24 cellular contexts compared by ENCODE assay signal in genomic region chr18:49730951-49731391, GRCh38.
DNase-seq lines count a peak whose midpoint lies in the region; ATAC-seq, FAIRE-seq and TF ChIP-seq lines count a peak whose summit lies in the region.
"Had no signal": no experiment of that assay in that cellular context is flagged by ENCODE, and none has a peak within 500 bp of the region (broad histone marks: within the 10 kb centered on the region; RNA-seq: fewer than 3 reads in every experiment).

No MANE protein-coding gene starts in this region.

- peaks cover 33% of the 10 kb centered on the region for H3K4me1 Mint-ChIP-seq in WTC11
- H3K4me1 Mint-ChIP-seq: activated CD4-positive, alpha-beta T cell treated with anti-CD3 and anti-CD28 coated beads, Interleukin-2, amount 10 ng/mL, durations not matched to agents 24 days and 14 days had no signal

- no peaks in the 10 kb centered on the region for H3K27me3 ChIP-seq in pancreas
- H3K27me3 ChIP-seq: tibial nerve had no signal

- CTCF ChIA-PET in WTC11 (lab: Charles Lee) = interaction anchor here (0.9 to 1.6 kb wide), 4 partner anchors 33 to 220 kb away, joined by 3 to 8 read pairs (median 5); no protein-coding TSS in a partner anchor

- intact Hi-C loops in pancreas (cut with DNase I) = no loop called here

- ATAC-seq in WTC11 (no peak), left lobe of liver (peak; percentile 82), pancreas (peak in 3 of 4 donors; percentile 3 to 31 (median 19)), HG02678 (IDR thresholded peaks at IDR 0.05; ENCODE audit: unreplicated experiment) (no peak), HG03469 (IDR thresholded peaks at IDR 0.05; ENCODE audit: unreplicated experiment) (no peak)
- ATAC-seq: activated T-cell treated with anti-CD3 and anti-CD28 coated beads, Interleukin-2, amount 50 U/mL, for 4 hours; PC-3 had no signal

- no peak overlapping the region; the same call in none of the 2 replicates for H3K27ac Mint-ChIP-seq in WTC11
- H3K27ac Mint-ChIP-seq: activated CD4-positive, alpha-beta T cell treated with anti-CD3 and anti-CD28 coated beads, Interleukin-2, amount 10 ng/mL, durations not matched to agents 24 days and 14 days; T-helper 2 cell treated with Interferon-gamma antibody and Interleukin-4, amounts not matched to agents 5 μg/mL and 100 μg/mL, for 36 hours had no signal

- TF ChIP-seq CTCF in WTC11 (IDR thresholded peaks at IDR 0.05) = no peak
- no peak for TF ChIP-seq CTCF in pancreas (IDR thresholded peaks at IDR 0.05)

- no peak overlapping the region for H3K4me3 Mint-ChIP-seq in WTC11
- H3K4me3 Mint-ChIP-seq: activated CD4-positive, alpha-beta T cell treated with anti-CD3 and anti-CD28 coated beads, Interleukin-2, amount 10 ng/mL, durations not matched to agents 24 days and 14 days; activated T-cell treated with anti-CD3 and anti-CD28 coated beads, Interleukin-2, amount 50 U/mL, for 4 hours; T-helper 2 cell treated with Interferon-gamma antibody and Interleukin-4, amounts not matched to agents 5 μg/mL and 100 μg/mL, for 36 hours had no signal

- no peaks in the 10 kb centered on the region for H3K9me3 ChIP-seq in pancreas
- H3K9me3 ChIP-seq: tibial nerve had no signal

- WGBS in pancreas, 2 donors = 40 to 41% methylated on average over 4 of the region's 4 CpGs

- no peak overlapping the region for H3K4me3 ChIP-seq in pancreas
- H3K4me3 ChIP-seq: dorsolateral prefrontal cortex, tibial nerve had no signal

- peaks cover 0 to 11% (median 4%) of the 10 kb centered on the region in 3 donors for H3K4me1 ChIP-seq in pancreas

- no peaks in the 10 kb centered on the region for H3K9me3 Mint-ChIP-seq in WTC11
- H3K9me3 Mint-ChIP-seq: activated CD4-positive, alpha-beta T cell treated with anti-CD3 and anti-CD28 coated beads, Interleukin-2, amount 10 ng/mL, durations not matched to agents 24 days and 14 days; activated T-cell treated with anti-CD3 and anti-CD28 coated beads, Interleukin-2, amount 50 U/mL, for 4 hours; T-helper 2 cell treated with Interferon-gamma antibody and Interleukin-4, amounts not matched to agents 5 μg/mL and 100 μg/mL, for 36 hours had no signal

- POLR2A ChIA-PET in WTC11 (lab: Charles Lee) = interaction anchor here (0.5 kb wide), 1 partner anchor 227 kb away, joined by 4 read pairs; no protein-coding TSS in a partner anchor

- no peak for FAIRE-seq in pancreas (lab: Jason Lieb, UNC)

- DNase-seq in HT-29 (ENCODE audit: low spot score) (peak; percentile 73), WTC11 (ENCODE audit: low spot score) (no peak), left lobe of liver (ENCODE audit: low spot score) (peak; percentile 82), pancreas (no peak), activated gamma-delta T cell (lab: John Stamatoyannopoulos, UW) (no peak)
- no peak for DNase-seq in stimulated activated CD4-positive, alpha-beta T cell treated with anti-CD3 and anti-CD28 coated beads, Interleukin-4, amount 100 ng/mL, for 24 hours
- DNase-seq: activated CD4-positive, alpha-beta T cell treated with anti-CD3 and anti-CD28 coated beads, Interleukin-2, amount 10 ng/mL, durations not matched to agents 24 days and 14 days; activated naive CD4-positive, alpha-beta T cell; activated T-cell treated with anti-CD3 and anti-CD28 coated beads, Interleukin-2, amount 50 U/mL, for 4 hours; dorsolateral prefrontal cortex; GF-D8; IMR-90; NCI-H1694; NCI-H2171; NCI-H510A treated with DMSO at 0.1 percent for 48 hours; nucleus accumbens; PC-3; SHP77; stimulated activated CD4-positive, alpha-beta T cell treated with anti-CD3 and anti-CD28 coated beads, Interleukin-2, amount 100 ng/mL, for 24 hours; WERI-Rb-1 had no signal

- H3K27ac ChIP-seq in pancreas = no peak overlapping the region
- H3K27ac ChIP-seq: dorsolateral prefrontal cortex, WERI-Rb-1 had no signal

- no peaks in the 10 kb centered on the region for H3K27me3 Mint-ChIP-seq in WTC11 (ENCODE audit: low read depth)

- H3K36me3 Mint-ChIP-seq in WTC11 = no peaks in the 10 kb centered on the region

- H3K36me3 ChIP-seq in pancreas = no peaks in the 10 kb centered on the region
- H3K36me3 ChIP-seq: tibial nerve, WERI-Rb-1 had no signal

TF ChIP-seq in WTC11, 78 proteins besides CTCF, POLR2A, EP300 and RAD21:
- TF ChIP-seq USF2 (CRISPR knock-in tag; IDR thresholded peaks at IDR 0.05) (peak; percentile 48), ESRRA (CRISPR knock-in tag; IDR thresholded peaks at IDR 0.05; ENCODE audit: borderline replicate concordance) (no peak)
- TF ChIP-seq, protein P1, sequence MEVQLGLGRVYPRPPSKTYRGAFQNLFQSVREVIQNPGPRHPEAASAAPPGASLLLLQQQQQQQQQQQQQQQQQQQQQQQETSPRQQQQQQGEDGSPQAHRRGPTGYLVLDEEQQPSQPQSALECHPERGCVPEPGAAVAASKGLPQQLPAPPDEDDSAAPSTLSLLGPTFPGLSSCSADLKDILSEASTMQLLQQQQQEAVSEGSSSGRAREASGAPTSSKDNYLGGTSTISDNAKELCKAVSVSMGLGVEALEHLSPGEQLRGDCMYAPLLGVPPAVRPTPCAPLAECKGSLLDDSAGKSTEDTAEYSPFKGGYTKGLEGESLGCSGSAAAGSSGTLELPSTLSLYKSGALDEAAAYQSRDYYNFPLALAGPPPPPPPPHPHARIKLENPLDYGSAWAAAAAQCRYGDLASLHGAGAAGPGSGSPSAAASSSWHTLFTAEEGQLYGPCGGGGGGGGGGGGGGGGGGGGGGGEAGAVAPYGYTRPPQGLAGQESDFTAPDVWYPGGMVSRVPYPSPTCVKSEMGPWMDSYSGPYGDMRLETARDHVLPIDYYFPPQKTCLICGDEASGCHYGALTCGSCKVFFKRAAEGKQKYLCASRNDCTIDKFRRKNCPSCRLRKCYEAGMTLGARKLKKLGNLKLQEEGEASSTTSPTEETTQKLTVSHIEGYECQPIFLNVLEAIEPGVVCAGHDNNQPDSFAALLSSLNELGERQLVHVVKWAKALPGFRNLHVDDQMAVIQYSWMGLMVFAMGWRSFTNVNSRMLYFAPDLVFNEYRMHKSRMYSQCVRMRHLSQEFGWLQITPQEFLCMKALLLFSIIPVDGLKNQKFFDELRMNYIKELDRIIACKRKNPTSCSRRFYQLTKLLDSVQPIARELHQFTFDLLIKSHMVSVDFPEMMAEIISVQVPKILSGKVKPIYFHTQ (CRISPR knock-in tag; IDR thresholded peaks at IDR 0.05) = no peak

Comparison
In these comparisons a context has a peak if more than half of its experiments do, and no peak if none do; other contexts are left out.
1. DNase-seq: peak in HT-29 (single experiment) and left lobe of liver (single experiment); none in WTC11 (single experiment), pancreas (0 of 6), stimulated activated CD4-positive, alpha-beta T cell treated with anti-CD3 and anti-CD28 coated beads, Interleukin-4, amount 100 ng/mL, for 24 hours (single experiment) and activated gamma-delta T cell (single experiment).
2. ATAC-seq: peak in left lobe of liver (single experiment) and pancreas (3 of 4); none in WTC11 (single experiment), HG02678 (single experiment) and HG03469 (single experiment).